In the genomic region with DNA sequence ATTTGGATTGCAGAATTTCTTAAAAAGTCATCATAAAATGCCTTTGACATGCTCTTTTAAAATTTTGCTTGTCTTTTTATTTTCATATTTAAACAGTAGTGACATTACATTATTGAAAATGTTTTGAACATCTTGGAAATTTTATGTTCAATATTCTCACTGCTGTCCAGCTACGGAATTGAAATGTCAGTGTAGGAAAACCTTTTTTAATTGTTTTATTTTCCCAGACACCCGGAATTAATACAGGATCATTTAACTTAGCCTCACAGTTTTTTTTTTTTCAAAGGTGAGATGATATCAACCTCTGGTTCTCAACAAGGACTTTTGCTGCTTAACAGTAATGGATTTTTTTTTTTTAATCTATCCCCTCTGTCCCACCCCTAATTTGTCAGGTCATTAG, we compare ENCODE assay signal across 1 cellular context.
TF ChIP-seq lines count a peak whose summit lies in the region.

No MANE protein-coding gene starts in this region.

TF ChIP-seq in H1, 55 proteins besides CTCF, POLR2A, EP300 and RAD21:
- no peak for TF ChIP-seq SIRT6 (IDR thresholded peaks at IDR 0.05; ENCODE audit: low read length)
